ENCODE assay signal across 19 cellular contexts in genomic region chr5:67878911-67879310, GRCh38.
DNase-seq lines count a peak whose midpoint lies in the region; ATAC-seq and TF ChIP-seq lines count a peak whose summit lies in the region.
"Had no signal": no experiment of that assay in that cellular context is flagged by ENCODE, and none has a peak within 500 bp of the region (broad histone marks: within the 10 kb centered on the region; RNA-seq: fewer than 3 reads in every experiment).

No MANE protein-coding gene starts in this region.

- no peaks in the 10 kb centered on the region for H3K27me3 Mint-ChIP-seq in Calu3 (ENCODE audit: unreplicated experiment)
- H3K27me3 Mint-ChIP-seq: brain had no signal

- peaks cover 9% of the 10 kb centered on the region for H3K9me3 Mint-ChIP-seq in Calu3 (ENCODE audit: low read depth, unreplicated experiment)
- H3K9me3 Mint-ChIP-seq: activated B cell treated with CpG ODN at 0.5 μM for 24 hours; activated naive CD4-positive, alpha-beta T cell treated with anti-CD3 and anti-CD28 coated beads, Interleukin-2, amount 50 U/mL, for 24 hours; activated T-cell treated with anti-CD3 and anti-CD28 coated beads, Interleukin-2, amount 50 U/mL, for 72 hours; brain had no signal

- H2AFZ ChIP-seq in hepatocyte: no peak overlapping the region

- no peak for DNase-seq in Calu3
- no peak for DNase-seq in epithelial cell of prostate (ENCODE audit: low read depth, low spot score)
- DNase-seq in hepatocyte (ENCODE audit: low spot score): no peak
- DNase-seq in lower lobe of right lung: no peak
- DNase-seq in NCI-H2107 (lab: John Stamatoyannopoulos, UW): no peak
- DNase-seq: activated B cell treated with CpG ODN at 0.5 μM for 24 hours; activated T-cell treated with anti-CD3 and anti-CD28 coated beads, Interleukin-2, amount 50 U/mL, for 72 hours; dermis blood vessel endothelial cell; MM.1S; NCI-H1930; NCI-H510A treated with DMSO at 0.1 percent for 48 hours; stimulated activated CD4-positive, alpha-beta T cell treated with anti-CD3 and anti-CD28 coated beads, Interleukin-4, amount 100 ng/mL, for 1 hour had no signal

- H3K4me3 ChIP-seq in hepatocyte (no peak overlapping the region), skeletal muscle satellite cell (ENCODE audit: low read length) (no peak overlapping the region), lower lobe of right lung (no peak overlapping the region)
- H3K4me3 ChIP-seq: BLaER1, HAP-1 had no signal

- H3K4me3 Mint-ChIP-seq in Calu3 (ENCODE audit: low read depth, unreplicated experiment): no peak overlapping the region
- H3K4me3 Mint-ChIP-seq: activated B cell treated with CpG ODN at 0.5 μM for 24 hours; activated naive CD4-positive, alpha-beta T cell treated with anti-CD3 and anti-CD28 coated beads, Interleukin-2, amount 50 U/mL, for 24 hours; activated T-cell treated with anti-CD3 and anti-CD28 coated beads, Interleukin-2, amount 50 U/mL, for 72 hours; brain had no signal

- peaks cover 29% of the 10 kb centered on the region for H3K4me1 ChIP-seq in hepatocyte (ENCODE audit: insufficient read depth)
- peaks cover 19% of the 10 kb centered on the region for H3K4me1 ChIP-seq in skeletal muscle satellite cell (ENCODE audit: control insufficient read depth, insufficient read depth, low read length)
- H3K4me1 ChIP-seq in lower lobe of right lung: peaks cover 3% of the 10 kb centered on the region
- H3K4me1 ChIP-seq: BLaER1, HAP-1 had no signal

- no peaks in the 10 kb centered on the region for H3K9me3 ChIP-seq in hepatocyte (ENCODE audit: low read depth)
- no peaks in the 10 kb centered on the region for H3K9me3 ChIP-seq in skeletal muscle satellite cell (replicated peaks; ENCODE audit: low read length)
- H3K9me3 ChIP-seq in lower lobe of right lung: no peaks in the 10 kb centered on the region
- H3K9me3 ChIP-seq: BLaER1, HAP-1 had no signal

- H3K4me1 Mint-ChIP-seq in Calu3 (ENCODE audit: low read depth, unreplicated experiment): peaks cover 21% of the 10 kb centered on the region
- H3K4me1 Mint-ChIP-seq: activated B cell treated with CpG ODN at 0.5 μM for 24 hours; activated naive CD4-positive, alpha-beta T cell treated with anti-CD3 and anti-CD28 coated beads, Interleukin-2, amount 50 U/mL, for 24 hours; brain had no signal

- H3K27ac ChIP-seq in epithelial cell of prostate (peak overlapping the region; percentile 64), hepatocyte (peak overlapping the region; percentile 81), lower lobe of right lung (no peak overlapping the region)
- H3K27ac ChIP-seq: BLaER1 had no signal

- CTCF ChIA-PET in Calu3 (lab: Charles Lee): no interaction called here

- H3K9ac ChIP-seq in skeletal muscle satellite cell (ENCODE audit: low read depth, low read length): peak overlapping the region; percentile 14
- H3K9ac ChIP-seq: BLaER1 had no signal

- ATAC-seq in lower lobe of right lung: no peak
- ATAC-seq in GM18520 (IDR thresholded peaks at IDR 0.05; ENCODE audit: unreplicated experiment): no peak
- no peak for ATAC-seq in GM19455 (IDR thresholded peaks at IDR 0.05; ENCODE audit: unreplicated experiment)
- ATAC-seq: activated T-cell treated with anti-CD3 and anti-CD28 coated beads, Interleukin-2, amount 50 U/mL, for 72 hours had no signal

- peak overlapping the region; percentile 70 for H3K27ac Mint-ChIP-seq in Calu3 (ENCODE audit: unreplicated experiment)
- H3K27ac Mint-ChIP-seq: activated B cell treated with CpG ODN at 0.5 μM for 24 hours; activated naive CD4-positive, alpha-beta T cell treated with anti-CD3 and anti-CD28 coated beads, Interleukin-2, amount 50 U/mL, for 24 hours; activated T-cell treated with anti-CD3 and anti-CD28 coated beads, Interleukin-2, amount 50 U/mL, for 72 hours; brain had no signal

- H3K79me2 ChIP-seq in hepatocyte: no peaks in the 10 kb centered on the region

- H3K36me3 ChIP-seq in hepatocyte (replicated peaks; ENCODE audit: insufficient read depth, low read depth): no peaks in the 10 kb centered on the region
- H3K36me3 ChIP-seq in skeletal muscle satellite cell (ENCODE audit: insufficient read depth, low read length): no peaks in the 10 kb centered on the region
- H3K36me3 ChIP-seq in lower lobe of right lung: no peaks in the 10 kb centered on the region
- H3K36me3 ChIP-seq: BLaER1, HAP-1 had no signal

- H3K4me2 ChIP-seq in hepatocyte: peak overlapping the region; percentile 38
- no peak overlapping the region for H3K4me2 ChIP-seq in skeletal muscle satellite cell (ENCODE audit: low read length)
- H3K4me2 ChIP-seq: BLaER1 had no signal

- TF ChIP-seq CTCF in Calu3 (IDR thresholded peaks at IDR 0.05; ENCODE audit: unreplicated experiment): no peak
- TF ChIP-seq CTCF in hepatocyte (IDR thresholded peaks at IDR 0.05; ENCODE audit: poor library complexity): no peak
- TF ChIP-seq CTCF in lower lobe of right lung (IDR thresholded peaks at IDR 0.05): no peak

- intact Hi-C loops in Calu3 (cut with micrococcal nuclease; ENCODE audit: unreplicated experiment) (loop anchor here (5.0 kb wide), 1 partner anchor 107 kb away; no protein-coding TSS in a partner anchor), lower lobe of right lung (cut with DNase I) (no loop called here)

- H3K27me3 ChIP-seq in hepatocyte (no peaks in the 10 kb centered on the region), skeletal muscle satellite cell (ENCODE audit: control insufficient read depth, insufficient read depth, low read length) (no peaks in the 10 kb centered on the region), lower lobe of right lung (ENCODE audit: low read depth) (no peaks in the 10 kb centered on the region)
- H3K27me3 ChIP-seq: BLaER1 had no signal

- H3K9me2 ChIP-seq in hepatocyte (replicated peaks; ENCODE audit: insufficient read depth): no peaks in the 10 kb centered on the region

- no peaks in the 10 kb centered on the region for H4K20me1 ChIP-seq in hepatocyte (ENCODE audit: insufficient read depth, poor library complexity, severe bottlenecking)
- H4K20me1 ChIP-seq: BLaER1 had no signal

- H3K36me3 Mint-ChIP-seq in Calu3 (ENCODE audit: insufficient read depth, unreplicated experiment): no peaks in the 10 kb centered on the region
- H3K36me3 Mint-ChIP-seq: activated naive CD4-positive, alpha-beta T cell treated with anti-CD3 and anti-CD28 coated beads, Interleukin-2, amount 50 U/mL, for 24 hours; brain had no signal

- BruUV-seq in Calu3 (replicated peaks; lab: Mats Ljungman, UMichigan): no TSS peak
